22 cellular contexts compared by ENCODE assay signal in genomic region chr17:70675070-70675590, GRCh38.
"Had no signal": no experiment of that assay in that cellular context is flagged by ENCODE, and none has a peak within 500 bp of the region (broad histone marks: within the 10 kb centered on the region; RNA-seq: fewer than 3 reads in every experiment).

No MANE protein-coding gene starts in this region.

- H2AFZ ChIP-seq: neural progenitor cell had no signal

- H3K9me3 ChIP-seq: colonic mucosa, esophagus squamous epithelium, gastroesophageal sphincter, left ventricle myocardium inferior, spleen, testis, tibial nerve had no signal

- DNase-seq: colonic mucosa; dermis blood vessel endothelial cell; esophagus squamous epithelium; glutamatergic neuron; kidney; left cardiac atrium; left ventricle myocardium inferior; mesenchymal stem cell; midbrain; posterior cingulate gyrus; spleen; stimulated activated CD4-positive, alpha-beta T cell treated with anti-CD3 and anti-CD28 coated beads, Interleukin-15, amount 100 ng/mL, for 24 hours; stimulated activated CD4-positive, alpha-beta T cell treated with anti-CD3 and anti-CD28 coated beads, Interleukin-1b, Interleukin-23, amount 100 ng/mL, for 48 hours; stimulated activated CD4-positive, alpha-beta T cell treated with anti-CD3 and anti-CD28 coated beads, Interleukin-4, amount 100 ng/mL, for 24 hours; testis had no signal

- H3K27ac ChIP-seq: colonic mucosa, esophagus squamous epithelium, gastroesophageal sphincter, left ventricle myocardium inferior, neural progenitor cell, spleen, testis, tibial nerve had no signal

- H3K27me3 ChIP-seq: colonic mucosa, esophagus squamous epithelium, neural progenitor cell, spleen, testis, tibial nerve had no signal

- H3K4me2 ChIP-seq: neural progenitor cell had no signal

- H3K4me1 ChIP-seq: colonic mucosa, esophagus squamous epithelium, gastroesophageal sphincter, left ventricle myocardium inferior, spleen, testis, tibial nerve had no signal

- H3K36me3 ChIP-seq: colonic mucosa, esophagus squamous epithelium, gastroesophageal sphincter, left ventricle myocardium inferior, neural progenitor cell, spleen, tibial nerve had no signal

- H3K4me3 ChIP-seq: colonic mucosa, esophagus squamous epithelium, gastroesophageal sphincter, left ventricle myocardium inferior, lung, neural progenitor cell, spleen, testis, tibial nerve had no signal

- ATAC-seq: gastroesophageal sphincter; left cardiac atrium; natural killer cell treated with Interleukin-12 subunit alpha and Interleukin-12 subunit beta and Interleukin-15 and Interleukin-18, amount 100 ng/mL, for 72 hours; sciatic nerve; stimulated activated memory B cell treated with anti-CD40 and anti-IgM and Interleukin-4, amounts not matched to agents 10 μg/mL and 1 μg/mL and 100 μg/mL, for 72 hours had no signal
